In the genomic region with DNA sequence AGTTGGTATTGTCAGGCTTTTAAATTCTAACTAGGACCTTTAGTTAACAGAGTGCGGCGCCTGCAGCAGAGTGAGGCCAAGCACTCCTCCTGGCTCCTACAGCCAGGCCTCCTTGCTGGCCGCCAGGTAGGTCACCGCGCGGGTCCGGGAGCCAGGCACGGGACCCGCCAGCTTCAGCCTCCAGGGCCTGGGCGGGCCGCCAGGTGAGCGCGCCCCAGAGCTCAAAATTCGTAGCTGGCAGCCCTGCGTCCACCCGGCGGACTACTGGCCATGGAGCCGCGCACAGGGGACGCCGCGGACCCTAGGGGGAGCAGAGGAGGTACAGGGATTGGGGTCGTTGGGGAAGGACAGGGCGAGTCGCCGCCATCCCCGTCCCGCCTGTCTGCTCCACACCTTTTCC, we compare ENCODE assay signal across 8 cellular contexts. TPM values are rescaled to one million over a fixed set of nuclear protein-coding genes. Genes with fewer than 3 reads are reported as not detected.
A peak's percentile ranks its signal among the peaks of the same experiment; 100 is the strongest.
DNase-seq lines count a peak whose midpoint lies in the region; ATAC-seq and TF ChIP-seq lines count a peak whose summit lies in the region.

A gene (plus strand): TSS at position 139 of the 400 bp plus-strand sequence. CDS start 132 bp downstream, at position 271.

- no peaks in the 10 kb centered on the region for H4K20me1 ChIP-seq in SU-DHL-6 (ENCODE audit: low read depth, low read length)

- no peaks in the 10 kb centered on the region for H3K36me3 ChIP-seq in SU-DHL-6 (ENCODE audit: low read length)
- H3K36me3 ChIP-seq in psoas muscle (ENCODE audit: insufficient read depth in 1 of 2, low read depth in 1 of 2), result no peaks in the 10 kb centered on the region

- TF ChIP-seq CTCF in SU-DHL-6 (IDR thresholded peaks at IDR 0.05; ENCODE audit: insufficient read depth, low read length, poor library complexity, severe bottlenecking) (no peak), fibroblast of the aortic adventitia (IDR thresholded peaks at IDR 0.05; ENCODE audit: insufficient read depth, low read length) (no peak), psoas muscle (IDR thresholded peaks at IDR 0.05) (no peak)

- ATAC-seq in psoas muscle (no peak), GM18517 (IDR thresholded peaks at IDR 0.05; ENCODE audit: unreplicated experiment) (no peak), GM18867 (IDR thresholded peaks at IDR 0.05; ENCODE audit: unreplicated experiment) (no peak)

- H3K27ac ChIP-seq in SU-DHL-6 (ENCODE audit: low read depth, low read length), result no peak within 1 kb of the TSS
- H3K27ac ChIP-seq in psoas muscle, result peak within 1 kb of the TSS; percentile 93

- H3K4me3 ChIP-seq in SU-DHL-6 (ENCODE audit: insufficient read depth, low read length, poor library complexity, severe bottlenecking), result peak within 1 kb of the TSS; percentile 38
- H3K4me3 ChIP-seq in fibroblast of the aortic adventitia (ENCODE audit: low read depth, low read length), result peak within 1 kb of the TSS; percentile 53
- peak within 1 kb of the TSS; percentile 59 for H3K4me3 ChIP-seq in psoas muscle

- H3K9me2 ChIP-seq in SU-DHL-6 (replicated peaks; ENCODE audit: insufficient read depth, low read length), result no peaks in the 10 kb centered on the region

- peaks cover 18% of the 10 kb centered on the region for H3F3A ChIP-seq in SU-DHL-6 (ENCODE audit: insufficient read depth)

- DNase-seq in G401 (ENCODE audit: low spot score), result peak; percentile 61
- DNase-seq in fibroblast of the aortic adventitia (ENCODE audit: low read depth), result no peak
- no peak for DNase-seq in psoas muscle
- DNase-seq in NCI-H2196 (lab: John Stamatoyannopoulos, UW; ENCODE audit: unreplicated experiment), result no peak
- DNase-seq in stimulated activated CD4-positive, alpha-beta T cell treated with anti-CD3 and anti-CD28 coated beads, Interleukin-4, amount 100 ng/mL, for 4 hours, result no peak

- H3K9me3 ChIP-seq in SU-DHL-6 (ENCODE audit: insufficient read depth, low read length) (no peaks in the 10 kb centered on the region), psoas muscle (no peaks in the 10 kb centered on the region)

- in situ Hi-C loops in G401 (cut with HindIII; ENCODE audit: low sequenced_read_pairs), result no loop called here

- no peaks in the 10 kb centered on the region for H3K79me2 ChIP-seq in SU-DHL-6 (ENCODE audit: insufficient read depth, low read length)

- WGBS in psoas muscle, 3 donors, result 56 to 68% (median 61%) methylated on average over 18 to 28 of the region's 28 CpGs

- no peaks in the 10 kb centered on the region for H3K4me1 ChIP-seq in psoas muscle

- intact Hi-C loops in psoas muscle (cut with DNase I), result loop anchor here in 1 of 2 donors (5.0 kb wide), 1 partner anchor 40 kb away; a partner anchor contains a TSS

- H3K9ac ChIP-seq in SU-DHL-6 (ENCODE audit: low read length), result peak within 1 kb of the TSS; percentile 46; the same call in 1 of the 2 replicates

- H3K4me2 ChIP-seq in SU-DHL-6 (ENCODE audit: low read depth, low read length, poor library complexity, severe bottlenecking), result peak within 1 kb of the TSS; percentile 73

- H3K27me3 ChIP-seq in SU-DHL-6 (ENCODE audit: low read length) (no peaks in the 10 kb centered on the region), psoas muscle (ENCODE audit: insufficient read depth in 3 of 3, low read length in 2 of 3) (no peaks in the 10 kb centered on the region)

- peak within 1 kb of the TSS; percentile 77 for H2AFZ ChIP-seq in SU-DHL-6 (ENCODE audit: low read depth, low read length, severe bottlenecking)

RNA-seq across cellular contexts. Expression of the gene that starts here (rescaled TPM):
- total RNA-seq in G401 (2014; rRNA removed; shearing (Covaris generic)), result 2.7 and 14.2 TPM in 2 replicates
- total RNA-seq in fibroblast of the aortic adventitia (ENCODE audit: low replicate concordance), result 1.7 and 2.9 TPM in 2 replicates
- total RNA-seq in psoas muscle, result 1 to 10 TPM; 2.9 to 3.7 (median 3.5) TPM
- polyA plus RNA-seq in psoas muscle, result 1 to 10 TPM; 5.2 to 8.0 (median 5.3) TPM
